8 cellular contexts compared by ENCODE assay signal in genomic region chr7:44973610-44974401, GRCh38. TPM values are rescaled to one million over a fixed set of nuclear protein-coding genes. Genes with fewer than 3 reads are reported as not detected.
DNase-seq lines count a peak whose midpoint lies in the region; ATAC-seq and TF ChIP-seq lines count a peak whose summit lies in the region.

No MANE protein-coding gene starts in this region.

- TF ChIP-seq CTCF in ascending aorta (IDR thresholded peaks at IDR 0.05): peak; percentile 29 to 41 (median 31)

- peaks cover 0 to 2% of the 10 kb centered on the region in 2 donors for H3K36me3 ChIP-seq in ascending aorta

- intact Hi-C loops in ascending aorta (cut with DNase I): loop anchor here (5.0 kb wide), 1 partner anchor 163 kb away; no protein-coding TSS in a partner anchor

- no peaks in the 10 kb centered on the region for H3K27me3 ChIP-seq in ascending aorta

- DNase-seq in NCI-H748 (lab: John Stamatoyannopoulos, UW; ENCODE audit: unreplicated experiment): peak; percentile 33
- DNase-seq in NCI-H748 treated with DMSO at 0.1 percent for 48 hours (lab: John Stamatoyannopoulos, UW): no peak
- no peak for DNase-seq in ascending aorta (ENCODE audit: low spot score in 2 of 2)
- DNase-seq in left lobe of liver (ENCODE audit: low spot score): no peak
- no peak for DNase-seq in kidney tubule cell (ENCODE audit: low spot score)

- no peak overlapping the region for H3K4me3 ChIP-seq in ascending aorta

- H3K9me3 ChIP-seq in ascending aorta: no peaks in the 10 kb centered on the region

- H3K4me1 ChIP-seq in ascending aorta: no peaks in the 10 kb centered on the region

- no peak overlapping the region for H3K27ac ChIP-seq in ascending aorta

- ATAC-seq in SK-N-SH treated with all-trans-retinoic acid at 6 μM for 48 hours (peak; percentile 85), left lobe of liver (peak; percentile 84), HG02678 (IDR thresholded peaks at IDR 0.05; ENCODE audit: unreplicated experiment) (no peak), HG02852 (IDR thresholded peaks at IDR 0.05; ENCODE audit: unreplicated experiment) (no peak)

TF ChIP-seq in SK-N-SH treated with all-trans-retinoic acid at 6 μM for 48 hours, 23 proteins besides CTCF, POLR2A, EP300 and RAD21:
- no peak for TF ChIP-seq TOX (CRISPR knock-in tag; IDR thresholded peaks at IDR 0.05; ENCODE audit: borderline replicate concordance)

RNA-seq across cellular contexts. Expression of gene MYO1G, which starts 5.0 kb away (rescaled TPM):
- total RNA-seq in ascending aorta: 5.9 TPM
- total RNA-seq in left lobe of liver: 1.0 TPM

RNA-seq across cellular contexts. Expression of gene CCM2, which starts 26.2 kb away (rescaled TPM):
- total RNA-seq in ascending aorta (61.5 TPM), left lobe of liver (44.8 TPM)

Comparison
In these comparisons a context has a peak if more than half of its experiments do, and no peak if none do; other contexts are left out.
1. ATAC-seq: peak in SK-N-SH treated with all-trans-retinoic acid at 6 μM for 48 hours (single experiment) and left lobe of liver (single experiment); none in HG02678 (single experiment) and HG02852 (single experiment).